In genomic region chr1:150267896-150268295, GRCh38 we compare ENCODE assay signal across 1 cellular context.
TF ChIP-seq lines count a peak whose summit lies in the region.

No MANE protein-coding gene starts in this region.

TF ChIP-seq in HCT116, 20 proteins besides CTCF, POLR2A, EP300 and RAD21:
- TF ChIP-seq ZNF274 (IDR thresholded peaks at IDR 0.05; ENCODE audit: low read depth, low read length), result no peak
- TF ChIP-seq ATF3 (IDR thresholded peaks at IDR 0.05), result no peak
- TF ChIP-seq YY1 (IDR thresholded peaks at IDR 0.05; ENCODE audit: extremely low read depth, insufficient replicate concordance, low read depth, low read length), result no peak
- TF ChIP-seq EGR1 (IDR thresholded peaks at IDR 0.05; ENCODE audit: low read depth), result no peak
- no peak for TF ChIP-seq REST (IDR thresholded peaks at IDR 0.05; ENCODE audit: low read depth)
- no peak for TF ChIP-seq MAX (IDR thresholded peaks at IDR 0.05)
- no peak for TF ChIP-seq SP1 (IDR thresholded peaks at IDR 0.05; ENCODE audit: low read depth)
- no peak for TF ChIP-seq EZH2 (IDR thresholded peaks at IDR 0.05)
- TF ChIP-seq JUND (IDR thresholded peaks at IDR 0.05), result no peak
- no peak for TF ChIP-seq EZH2phosphoT487 (IDR thresholded peaks at IDR 0.05; ENCODE audit: borderline replicate concordance)
- no peak for TF ChIP-seq ZBTB33 (IDR thresholded peaks at IDR 0.05; ENCODE audit: extremely low read depth, insufficient replicate concordance, low read length)
- TF ChIP-seq FOSL1 (IDR thresholded peaks at IDR 0.05; ENCODE audit: low read depth), result no peak
- no peak for TF ChIP-seq SIN3A (IDR thresholded peaks at IDR 0.05; ENCODE audit: low read depth)
- TF ChIP-seq TCF7L2 (IDR thresholded peaks at IDR 0.05; ENCODE audit: borderline replicate concordance, extremely low read depth, insufficient read depth, insufficient read length), result no peak
- no peak for TF ChIP-seq ELF1 (IDR thresholded peaks at IDR 0.05; ENCODE audit: borderline replicate concordance, low read depth)
- no peak for TF ChIP-seq CBX3 (IDR thresholded peaks at IDR 0.05; ENCODE audit: low read depth)
- TF ChIP-seq SRF (IDR thresholded peaks at IDR 0.05; ENCODE audit: low read depth), result no peak
TF ChIP-seq in HCT116: peak in this region for 0.
